In the genomic region with DNA sequence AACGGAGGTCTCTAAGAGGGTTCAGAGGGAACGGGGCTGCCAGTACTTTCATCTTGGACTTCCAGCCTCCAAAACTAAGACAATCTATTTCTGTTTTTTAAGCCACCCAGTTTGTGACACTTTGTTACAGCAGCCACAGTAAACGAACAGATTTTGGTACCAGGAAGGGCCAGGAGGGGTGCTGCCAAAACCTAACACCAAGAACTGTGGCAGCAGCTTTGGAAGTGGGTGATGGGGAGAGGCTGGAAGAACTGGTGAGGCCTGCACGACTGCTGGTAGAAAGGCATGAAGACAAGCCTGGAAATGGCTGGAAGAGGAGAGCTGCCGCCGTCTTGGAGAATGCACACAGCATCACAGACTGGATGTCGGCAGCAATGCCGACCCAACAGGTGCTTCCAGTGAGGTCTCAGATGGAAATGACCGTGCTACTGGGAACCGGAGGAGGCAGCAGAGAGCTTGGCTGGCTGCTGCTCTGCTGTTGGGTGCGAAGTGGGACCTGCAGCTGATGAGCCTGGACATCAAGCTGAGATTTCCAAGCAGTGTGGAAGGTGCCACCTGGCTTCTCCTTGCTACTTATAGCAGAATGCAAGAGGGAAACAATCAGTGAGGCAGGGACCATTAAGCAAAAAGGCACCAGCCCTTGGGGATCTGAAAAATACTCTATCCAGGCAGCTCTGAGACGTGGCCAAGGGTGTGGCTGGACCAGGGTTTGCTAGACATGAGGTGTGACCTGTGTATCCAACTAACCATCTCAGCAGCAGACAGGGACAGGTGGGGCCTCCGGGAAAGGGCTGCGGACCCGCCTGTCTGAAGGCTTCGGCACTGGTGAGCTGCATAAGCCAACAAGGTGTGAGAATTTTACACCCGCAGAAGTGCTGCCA, we compare ENCODE assay signal across 9 cellular contexts. TPM values are rescaled to one million over a fixed set of nuclear protein-coding genes. Genes with fewer than 3 reads are reported as not detected.
A peak's percentile ranks its signal among the peaks of the same experiment; 100 is the strongest.
DNase-seq lines count a peak whose midpoint lies in the region; ATAC-seq lines count a peak whose summit lies in the region.
"Had no signal": no experiment of that assay in that cellular context is flagged by ENCODE, and none has a peak within 500 bp of the region (broad histone marks: within the 10 kb centered on the region; RNA-seq: fewer than 3 reads in every experiment).

No MANE protein-coding gene starts in this region.

- H3K4me3 Mint-ChIP-seq in activated CD8-positive, alpha-beta memory T cell treated with anti-CD3 and anti-CD28 coated beads, Interleukin-2, amount 10 ng/mL, durations not matched to agents 7 days and 5 days: no peak overlapping the region
- no peak overlapping the region for H3K4me3 Mint-ChIP-seq in activated CD8-positive, alpha-beta T cell treated with anti-CD3 and anti-CD28 coated beads, Interleukin-2, amount 10 ng/mL, durations not matched to agents 7 days and 5 days

- CTCF ChIA-PET in activated CD8-positive, alpha-beta memory T cell treated with anti-CD3 and anti-CD28 coated beads, Interleukin-2, amount 10 ng/mL, durations not matched to agents 7 days and 5 days (lab: Charles Lee): interaction anchor here (0.6 to 2.7 kb wide), 10 partner anchors 11 to 141 kb away, joined by 3 to 10 read pairs (median 4); partner anchors contain the start of gene SSNA1
- CTCF ChIA-PET in activated CD8-positive, alpha-beta T cell treated with anti-CD3 and anti-CD28 coated beads, Interleukin-2, amount 10 ng/mL, durations not matched to agents 7 days and 5 days (lab: Charles Lee): interaction anchor here (0.7 to 2.1 kb wide), 12 partner anchors 11 to 88 kb away, joined by 3 to 11 read pairs (median 3); partner anchors contain the start of genes CYSRT1 and RNF224

- no peaks in the 10 kb centered on the region for H3K9me3 Mint-ChIP-seq in activated CD8-positive, alpha-beta memory T cell treated with anti-CD3 and anti-CD28 coated beads, Interleukin-2, amount 10 ng/mL, durations not matched to agents 7 days and 5 days (ENCODE audit: low read depth)
- H3K9me3 Mint-ChIP-seq in activated CD8-positive, alpha-beta T cell treated with anti-CD3 and anti-CD28 coated beads, Interleukin-2, amount 10 ng/mL, durations not matched to agents 7 days and 5 days (ENCODE audit: insufficient read depth): no peaks in the 10 kb centered on the region

- no peak overlapping the region for H3K4me2 ChIP-seq in Karpas-422 (ENCODE audit: low read depth, low read length, poor library complexity, severe bottlenecking)

- DNase-seq in activated CD8-positive, alpha-beta memory T cell treated with anti-CD3 and anti-CD28 coated beads, Interleukin-2, amount 10 ng/mL, durations not matched to agents 7 days and 5 days: peak; percentile 54
- DNase-seq in activated CD8-positive, alpha-beta memory T cell treated with anti-CD3 and anti-CD28 coated beads for 24 hours: no peak
- peak; percentile 86 for DNase-seq in Karpas-422
- peak; percentile 42 for DNase-seq in activated CD8-positive, alpha-beta T cell treated with anti-CD3 and anti-CD28 coated beads, Interleukin-2, amount 10 ng/mL, durations not matched to agents 7 days and 5 days
- DNase-seq in iris pigment epithelial cell (ENCODE audit: low read depth): peak; percentile 54
- no peak for DNase-seq in SKM-1 treated with dmso at 0.1 percent for 144 hours (lab: John Stamatoyannopoulos, UW; ENCODE audit: unreplicated experiment)
- DNase-seq in aorta: no peak

- no peak overlapping the region for H2AFZ ChIP-seq in Karpas-422 (ENCODE audit: low read length)

- POLR2A ChIA-PET in activated CD8-positive, alpha-beta T cell treated with anti-CD3 and anti-CD28 coated beads, Interleukin-2, amount 10 ng/mL, durations not matched to agents 7 days and 5 days (lab: Charles Lee): interaction anchor here (0.8 to 1.0 kb wide), 2 partner anchors 12 to 47 kb away, joined by 3 to 4 read pairs; no protein-coding TSS in a partner anchor

- ATAC-seq in activated CD8-positive, alpha-beta memory T cell treated with anti-CD3 and anti-CD28 coated beads, Interleukin-2, amount 10 ng/mL, durations not matched to agents 7 days and 5 days: peak; percentile 71
- peak; percentile 54 for ATAC-seq in activated CD8-positive, alpha-beta T cell treated with anti-CD3 and anti-CD28 coated beads, Interleukin-2, amount 10 ng/mL, durations not matched to agents 7 days and 5 days
- no peak for ATAC-seq in aorta (ENCODE audit: low FRiP score)
- no peak for ATAC-seq in GM21423 (IDR thresholded peaks at IDR 0.05; ENCODE audit: unreplicated experiment)

- H3K4me3 ChIP-seq in Karpas-422 (ENCODE audit: low read length) (no peak overlapping the region), aorta (ENCODE audit: low read length in 2 of 2) (no peak overlapping the region)
- H3K4me3 ChIP-seq: skin epidermis had no signal

- peaks cover 10% of the 10 kb centered on the region for H3K4me1 ChIP-seq in Karpas-422 (ENCODE audit: low read length)
- H3K4me1 ChIP-seq in aorta (ENCODE audit: control insufficient read depth in 1 of 2, insufficient read depth in 2 of 2, low read length in 2 of 2): no peaks in the 10 kb centered on the region

- intact Hi-C loops in aorta (cut with DNase I): no loop called here

- no peaks in the 10 kb centered on the region for H3K4me1 Mint-ChIP-seq in activated CD8-positive, alpha-beta memory T cell treated with anti-CD3 and anti-CD28 coated beads, Interleukin-2, amount 10 ng/mL, durations not matched to agents 7 days and 5 days
- no peaks in the 10 kb centered on the region for H3K4me1 Mint-ChIP-seq in activated CD8-positive, alpha-beta T cell treated with anti-CD3 and anti-CD28 coated beads, Interleukin-2, amount 10 ng/mL, durations not matched to agents 7 days and 5 days (ENCODE audit: low read depth)

- no peaks in the 10 kb centered on the region for H3K9me2 ChIP-seq in Karpas-422 (replicated peaks; ENCODE audit: insufficient read depth, low read length)

- H3K27me3 Mint-ChIP-seq in activated CD8-positive, alpha-beta memory T cell treated with anti-CD3 and anti-CD28 coated beads, Interleukin-2, amount 10 ng/mL, durations not matched to agents 7 days and 5 days: peaks cover 20% of the 10 kb centered on the region
- peaks cover 11% of the 10 kb centered on the region for H3K27me3 Mint-ChIP-seq in activated CD8-positive, alpha-beta T cell treated with anti-CD3 and anti-CD28 coated beads, Interleukin-2, amount 10 ng/mL, durations not matched to agents 7 days and 5 days (ENCODE audit: low read depth)

- no peak overlapping the region for H3K27ac Mint-ChIP-seq in activated CD8-positive, alpha-beta memory T cell treated with anti-CD3 and anti-CD28 coated beads, Interleukin-2, amount 10 ng/mL, durations not matched to agents 7 days and 5 days
- no peak overlapping the region for H3K27ac Mint-ChIP-seq in activated CD8-positive, alpha-beta T cell treated with anti-CD3 and anti-CD28 coated beads, Interleukin-2, amount 10 ng/mL, durations not matched to agents 7 days and 5 days

- H3K9me3 ChIP-seq in Karpas-422 (ENCODE audit: low read length): no peaks in the 10 kb centered on the region
- H3K9me3 ChIP-seq in aorta (ENCODE audit: control insufficient read depth, low read length): no peaks in the 10 kb centered on the region

- H3K36me3 ChIP-seq in Karpas-422 (ENCODE audit: insufficient read depth, low read length) (no peaks in the 10 kb centered on the region), aorta (ENCODE audit: control insufficient read depth in 1 of 2, insufficient read depth in 2 of 2, low read length in 1 of 2) (peaks cover 0 to 2% of the 10 kb centered on the region in 2 donors)

- no peaks in the 10 kb centered on the region for H3K36me3 Mint-ChIP-seq in activated CD8-positive, alpha-beta memory T cell treated with anti-CD3 and anti-CD28 coated beads, Interleukin-2, amount 10 ng/mL, durations not matched to agents 7 days and 5 days
- H3K36me3 Mint-ChIP-seq in activated CD8-positive, alpha-beta T cell treated with anti-CD3 and anti-CD28 coated beads, Interleukin-2, amount 10 ng/mL, durations not matched to agents 7 days and 5 days (ENCODE audit: low read depth): peaks cover 5% of the 10 kb centered on the region

- no peak overlapping the region for H3K9ac ChIP-seq in Karpas-422 (ENCODE audit: low read length)

- H3K27me3 ChIP-seq in Karpas-422 (ENCODE audit: low read length) (no peaks in the 10 kb centered on the region), aorta (ENCODE audit: control insufficient read depth in 1 of 2, insufficient read depth in 2 of 2, low read length in 1 of 2) (no peaks in the 10 kb centered on the region)

- WGBS in aorta, 2 donors: 54 to 58% methylated on average over 17 of the region's 17 CpGs

- no peaks in the 10 kb centered on the region for H3K79me2 ChIP-seq in Karpas-422 (ENCODE audit: low read length)

- H3K27ac ChIP-seq in Karpas-422 (ENCODE audit: low read length) (no peak overlapping the region), aorta (ENCODE audit: low read depth in 1 of 2, low read length in 2 of 2) (no peak overlapping the region)
- H3K27ac ChIP-seq: skin epidermis had no signal

- peaks cover 15% of the 10 kb centered on the region; the same call in 1 of the 2 replicates for H4K20me1 ChIP-seq in Karpas-422 (ENCODE audit: insufficient read depth, low read depth, low read length)

RNA-seq across cellular contexts. Expression of gene TMEM210, which starts 4.7 kb away (rescaled TPM):
- total RNA-seq in activated CD8-positive, alpha-beta memory T cell treated with anti-CD3 and anti-CD28 coated beads, Interleukin-2, amount 10 ng/mL, durations not matched to agents 7 days and 5 days: not detected
- not detected in 2 replicates for total RNA-seq in Karpas-422 (2014; rRNA removed; shearing (Covaris generic); ENCODE audit: low replicate concordance)
- total RNA-seq in activated CD8-positive, alpha-beta T cell treated with anti-CD3 and anti-CD28 coated beads, Interleukin-2, amount 10 ng/mL, durations not matched to agents 7 days and 5 days: under 1 TPM; 0.29 to 0.32 TPM
- total RNA-seq in aorta: not detected
- not detected for polyA plus RNA-seq in aorta

RNA-seq across cellular contexts. Expression of gene LRRC26, which starts 6.7 kb away (rescaled TPM):
- total RNA-seq in activated CD8-positive, alpha-beta memory T cell treated with anti-CD3 and anti-CD28 coated beads, Interleukin-2, amount 10 ng/mL, durations not matched to agents 7 days and 5 days: under 1 TPM in 1 of 2 experiments, not detected in 1; 0.30 TPM
- total RNA-seq in Karpas-422 (2014; rRNA removed; shearing (Covaris generic); ENCODE audit: low replicate concordance): not detected in 2 replicates
- total RNA-seq in activated CD8-positive, alpha-beta T cell treated with anti-CD3 and anti-CD28 coated beads, Interleukin-2, amount 10 ng/mL, durations not matched to agents 7 days and 5 days: not detected
- not detected for total RNA-seq in aorta
- not detected for polyA plus RNA-seq in aorta

RNA-seq across cellular contexts. Expression of gene ANAPC2, which starts 11.8 kb away (rescaled TPM):
- 10 to 100 TPM; 59.8 to 69.7 TPM for total RNA-seq in activated CD8-positive, alpha-beta memory T cell treated with anti-CD3 and anti-CD28 coated beads, Interleukin-2, amount 10 ng/mL, durations not matched to agents 7 days and 5 days
- 16.8 and 28.0 TPM in 2 replicates for total RNA-seq in Karpas-422 (2014; rRNA removed; shearing (Covaris generic); ENCODE audit: low replicate concordance)
- 10 to 100 TPM; 60.2 to 64.1 TPM for total RNA-seq in activated CD8-positive, alpha-beta T cell treated with anti-CD3 and anti-CD28 coated beads, Interleukin-2, amount 10 ng/mL, durations not matched to agents 7 days and 5 days
- total RNA-seq in aorta: 10 to 100 TPM; 38.7 to 54.0 TPM
- polyA plus RNA-seq in aorta: 10 to 100 TPM; 13.3 to 84.5 TPM

RNA-seq across cellular contexts. Expression of gene SSNA1, which starts 11.9 kb away (rescaled TPM):
- 10 to 100 TPM; 80.2 to 91.3 TPM for total RNA-seq in activated CD8-positive, alpha-beta memory T cell treated with anti-CD3 and anti-CD28 coated beads, Interleukin-2, amount 10 ng/mL, durations not matched to agents 7 days and 5 days
- total RNA-seq in Karpas-422 (2014; rRNA removed; shearing (Covaris generic); ENCODE audit: low replicate concordance): 48.9 and 101 TPM in 2 replicates
- 10 to 100 TPM; 88.2 to 90.0 TPM for total RNA-seq in activated CD8-positive, alpha-beta T cell treated with anti-CD3 and anti-CD28 coated beads, Interleukin-2, amount 10 ng/mL, durations not matched to agents 7 days and 5 days
- 10 to 100 TPM; 30.5 to 37.4 TPM for total RNA-seq in aorta
- 10 to 100 TPM; 77.0 to 87.1 TPM for polyA plus RNA-seq in aorta

RNA-seq across cellular contexts. Expression of gene TPRN, which starts 24.0 kb away (rescaled TPM):
- total RNA-seq in activated CD8-positive, alpha-beta memory T cell treated with anti-CD3 and anti-CD28 coated beads, Interleukin-2, amount 10 ng/mL, durations not matched to agents 7 days and 5 days: 10 to 100 TPM; 11.1 to 13.3 TPM
- total RNA-seq in Karpas-422 (2014; rRNA removed; shearing (Covaris generic); ENCODE audit: low replicate concordance): 5.7 and 15.2 TPM in 2 replicates
- total RNA-seq in activated CD8-positive, alpha-beta T cell treated with anti-CD3 and anti-CD28 coated beads, Interleukin-2, amount 10 ng/mL, durations not matched to agents 7 days and 5 days: 10 to 100 TPM; 10.9 to 12.0 TPM
- 1 to 10 TPM; 4.3 to 5.9 TPM for total RNA-seq in aorta
- polyA plus RNA-seq in aorta: 10 to 100 TPM in 1 of 2 donors, 1 to 10 TPM in 1; 5.5 to 10.8 TPM

Comparison
In these comparisons a context has a peak if more than half of its experiments do, and no peak if none do; other contexts are left out.
1. DNase-seq: peak in activated CD8-positive, alpha-beta memory T cell treated with anti-CD3 and anti-CD28 coated beads, Interleukin-2, amount 10 ng/mL, durations not matched to agents 7 days and 5 days (single experiment), Karpas-422 (single experiment), activated CD8-positive, alpha-beta T cell treated with anti-CD3 and anti-CD28 coated beads, Interleukin-2, amount 10 ng/mL, durations not matched to agents 7 days and 5 days (single experiment) and iris pigment epithelial cell (single experiment); none in activated CD8-positive, alpha-beta memory T cell treated with anti-CD3 and anti-CD28 coated beads for 24 hours (single experiment), SKM-1 treated with dmso at 0.1 percent for 144 hours (single experiment) and aorta (0 of 2).
2. ATAC-seq: peak in activated CD8-positive, alpha-beta memory T cell treated with anti-CD3 and anti-CD28 coated beads, Interleukin-2, amount 10 ng/mL, durations not matched to agents 7 days and 5 days (single experiment) and activated CD8-positive, alpha-beta T cell treated with anti-CD3 and anti-CD28 coated beads, Interleukin-2, amount 10 ng/mL, durations not matched to agents 7 days and 5 days (single experiment); none in aorta (single experiment) and GM21423 (single experiment).